Comparison of ENCODE assay signal across 17 cellular contexts in the genomic region with DNA sequence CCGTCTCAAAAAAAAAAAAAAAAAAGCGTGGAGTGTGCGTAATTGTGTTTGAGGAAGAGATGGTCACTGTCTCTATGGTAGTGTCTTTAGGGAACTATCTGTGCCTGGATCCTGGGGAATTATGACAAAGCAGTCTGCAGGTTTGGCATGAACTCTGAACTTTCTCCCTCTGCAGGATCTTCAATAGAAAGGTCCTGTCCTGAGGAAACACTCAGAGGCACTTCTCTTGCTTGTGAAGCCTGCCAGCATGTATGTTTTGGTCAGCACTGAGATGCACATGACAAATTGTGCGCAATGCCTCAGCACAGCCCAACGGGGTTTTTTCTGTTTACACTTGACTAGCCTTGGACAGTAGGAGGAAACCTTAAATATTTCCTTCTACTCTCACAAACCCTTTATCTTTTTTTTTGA. TPM values are rescaled to one million over a fixed set of nuclear protein-coding genes. Genes with fewer than 3 reads are reported as not detected.
A peak's percentile ranks its signal among the peaks of the same experiment; 100 is the strongest.
DNase-seq lines count a peak whose midpoint lies in the region; ATAC-seq and TF ChIP-seq lines count a peak whose summit lies in the region.
"Had no signal": no experiment of that assay in that cellular context is flagged by ENCODE, and none has a peak within 500 bp of the region (broad histone marks: within the 10 kb centered on the region; RNA-seq: fewer than 3 reads in every experiment).

No MANE protein-coding gene starts in this region.

- peak; percentile 65 for DNase-seq in GM13976 (ENCODE audit: low spot score)
- no peak for DNase-seq in right cardiac atrium
- no peak for DNase-seq in DMS 273 treated with DMSO at 0.1 percent for 48 hours (lab: John Stamatoyannopoulos, UW)
- DNase-seq in RWPE1 (ENCODE audit: low spot score): no peak
- no peak for DNase-seq in COR-L47 (lab: John Stamatoyannopoulos, UW)
- DNase-seq in retina: no peak
- DNase-seq: activated CD4-positive, alpha-beta memory T cell treated with anti-CD3 and anti-CD28 coated beads, Interleukin-2, amount 10 ng/mL, durations not matched to agents 7 days and 5 days; activated naive CD4-positive, alpha-beta T cell treated with anti-CD3 and anti-CD28 coated beads, Interleukin-2, amount 50 U/mL, for 16 hours; C1 segment of cervical spinal cord; caudate nucleus; NCI-H2081 treated with DMSO at 0.1 percent for 48 hours; stimulated activated CD4-positive, alpha-beta T cell treated with anti-CD3 and anti-CD28 coated beads, Interleukin-4, amount 100 ng/mL, for 24 hours; stimulated activated naive CD8-positive, alpha-beta T cell treated with anti-CD3 and anti-CD28 coated beads, Interleukin-15, amount 100 ng/mL, for 72 hours had no signal

- H3K27ac ChIP-seq in right cardiac atrium (ENCODE audit: low read length): no peak overlapping the region
- H3K27ac ChIP-seq in RWPE1: no peak overlapping the region
- H3K27ac ChIP-seq: KMS-11 had no signal

- CTCF ChIA-PET in RWPE1 (lab: Yijun Ruan, JAX): interaction anchor here (0.6 to 1.3 kb wide), 3 partner anchors 72 to 406 kb away, joined by 3 read pairs; a partner anchor contains a TSS

- TF ChIP-seq CTCF in GM13976 (IDR thresholded peaks at IDR 0.05; ENCODE audit: borderline replicate concordance, control extremely low read depth, extremely low read depth, insufficient read depth, missing control alignments) (no peak), RWPE1 (conservative IDR thresholded peaks at IDR 0.05; ENCODE audit: low read depth) (no peak)

- POLR2A ChIA-PET in RWPE1 (lab: Yijun Ruan, JAX; ENCODE audit: low non-redundant PET): no interaction called here

- intact Hi-C loops in right cardiac atrium (cut with DNase I): no loop called here

- H3K4me3 ChIP-seq in right cardiac atrium (ENCODE audit: low read length): no peak overlapping the region
- H3K4me3 ChIP-seq: esophagus muscularis mucosa had no signal

- H3K4me1 ChIP-seq in right cardiac atrium (ENCODE audit: control insufficient read depth, insufficient read depth, low read length): peaks cover 2% of the 10 kb centered on the region

- peak; percentile 62 for ATAC-seq in GM21367 (IDR thresholded peaks at IDR 0.05; ENCODE audit: unreplicated experiment)
- ATAC-seq in HG03066 (IDR thresholded peaks at IDR 0.05; ENCODE audit: low read depth, unreplicated experiment): peak; percentile 73
- ATAC-seq in right cardiac atrium: peak; percentile 34 to 48
- ATAC-seq: stimulated activated naive CD8-positive, alpha-beta T cell treated with anti-CD3 and anti-CD28 coated beads, Interleukin-15, amount 100 ng/mL, for 72 hours had no signal

- H3K27me3 ChIP-seq in right cardiac atrium (ENCODE audit: control insufficient read depth, insufficient read depth): no peaks in the 10 kb centered on the region
- H3K27me3 ChIP-seq: esophagus muscularis mucosa had no signal

- no peaks in the 10 kb centered on the region for H3K9me3 ChIP-seq in right cardiac atrium (ENCODE audit: control insufficient read depth, low read length)
- H3K9me3 ChIP-seq: esophagus muscularis mucosa had no signal

- 77% methylated on average over 5 of the region's 5 CpGs for WGBS in right cardiac atrium

- in situ Hi-C loops in GM13976 (cut with MboI; ENCODE audit: low sequenced_read_pairs, unreplicated experiment): no loop called here

RNA-seq across cellular contexts. Expression of a gene that starts 46.6 kb away (rescaled TPM):
- 10 to 100 TPM; 30.7 to 36.9 (median 33.3) TPM for total RNA-seq in right cardiac atrium
- polyA plus RNA-seq in right cardiac atrium: 22.8 TPM
